In genomic region chr13:59176775-59177174, GRCh38 we compare ENCODE assay signal across 15 cellular contexts.
A peak's percentile ranks its signal among the peaks of the same experiment; 100 is the strongest.
DNase-seq lines count a peak whose midpoint lies in the region; ATAC-seq and TF ChIP-seq lines count a peak whose summit lies in the region.
"Had no signal": no experiment of that assay in that cellular context is flagged by ENCODE, and none has a peak within 500 bp of the region (broad histone marks: within the 10 kb centered on the region; RNA-seq: fewer than 3 reads in every experiment).

No MANE protein-coding gene starts in this region.

- 86% methylated on average over 1 of the region's 3 CpGs; no CpG with 5 or more reads in 1 of the 2 experiments for WGBS in IMR-90 (ENCODE audit: extremely low coverage in 2 of 2, insufficient read length in 1 of 2), 2 experiments

- no peak overlapping the region for H4K8ac ChIP-seq in IMR-90 (ENCODE audit: low read depth in 2 of 2, low read length in 2 of 2)

- H2AK9ac ChIP-seq in IMR-90 (replicated peaks; ENCODE audit: low read depth, low read length, poor library complexity), result no peak overlapping the region

- no peak overlapping the region for H2AK5ac ChIP-seq in IMR-90 (ENCODE audit: low read depth, low read length)

- no peak for TF ChIP-seq RAD21 in IMR-90 (IDR thresholded peaks at IDR 0.05; ENCODE audit: low read length)

- no peak overlapping the region for H2BK20ac ChIP-seq in IMR-90 (ENCODE audit: low read depth, low read length)

- BruUV-seq in IMR-90 (replicated peaks; lab: Mats Ljungman, UMichigan), result no TSS peak

- no peak overlapping the region for H2BK5ac ChIP-seq in IMR-90 (ENCODE audit: low read depth, low read length, poor library complexity, severe bottlenecking)

- DNase-seq in AG08396 (ENCODE audit: low spot score) (peak; percentile 5), IMR-90 (no peak), cardiac fibroblast (ENCODE audit: low read depth in 2 of 2) (no peak), NCI-H187 (lab: John Stamatoyannopoulos, UW) (no peak), NCI-H774 (lab: John Stamatoyannopoulos, UW) (no peak), islet precursor cell (no peak)
- DNase-seq: activated T-cell treated with anti-CD3 and anti-CD28 coated beads, Interleukin-2, amount 50 U/mL, for 48 hours; CD4-positive, alpha-beta memory T cell; GOT3; NCI-H1436 treated with DMSO at 0.1 percent for 48 hours; stimulated activated CD4-positive, alpha-beta T cell treated with anti-CD3 and anti-CD28 coated beads, Interleukin-15, amount 100 ng/mL, for 24 hours had no signal

- no peak overlapping the region for H4K5ac ChIP-seq in IMR-90 (ENCODE audit: low read depth, low read length)

- POLR2A ChIA-PET in IMR-90 (lab: Charles Lee; ENCODE audit: unreplicated experiment), result no interaction called here

- no peaks in the 10 kb centered on the region for H3K27me3 ChIP-seq in IMR-90 (ENCODE audit: control insufficient read depth, insufficient read depth, low read length)

- in situ Hi-C loops in IMR-90 (cut with MboI; ENCODE audit: low sequenced_read_pairs), result no loop called here

- no peak overlapping the region for H3K9ac ChIP-seq in IMR-90 (ENCODE audit: low read depth, low read length)

- no peak overlapping the region for H3K23ac ChIP-seq in IMR-90 (ENCODE audit: low read depth, low read length)

- no peak overlapping the region for H3K4ac ChIP-seq in IMR-90 (ENCODE audit: low read depth, low read length)

- no peak overlapping the region for H3K18ac ChIP-seq in IMR-90 (ENCODE audit: low read depth, low read length)

- H3K9me3 ChIP-seq in IMR-90 (ENCODE audit: control insufficient read depth, insufficient read depth, low read length), result no peaks in the 10 kb centered on the region

- H3K27ac ChIP-seq in IMR-90 (ENCODE audit: insufficient read depth, low read length), result no peak overlapping the region

- H3K4me3 ChIP-seq in IMR-90 (ENCODE audit: insufficient read depth, low read depth, low read length) (no peak overlapping the region), cardiac fibroblast (replicated peaks in 1 of 2; ENCODE audit: low read depth in 2 of 2, low read length in 2 of 2) (no peak overlapping the region)

- H3K9me1 ChIP-seq in IMR-90 (ENCODE audit: insufficient read depth, low read length), result no peaks in the 10 kb centered on the region

- dilution Hi-C loops in IMR-90 (cut with HindIII; ENCODE audit: low sequenced_read_pairs, unreplicated experiment), result no loop called here

- intact Hi-C loops in IMR-90 (cut with micrococcal nuclease), result loop anchor here (10.0 kb wide), 1 partner anchor 112 kb away; no protein-coding TSS in a partner anchor

- no peak overlapping the region for H3K4me2 ChIP-seq in IMR-90 (ENCODE audit: low read depth, low read length)

- no peaks in the 10 kb centered on the region for H3K4me1 ChIP-seq in IMR-90 (ENCODE audit: control insufficient read depth, insufficient read depth, low read length)

- no peak overlapping the region for H3K14ac ChIP-seq in IMR-90 (replicated peaks; ENCODE audit: low read depth, low read length)

- no peak overlapping the region for H2BK15ac ChIP-seq in IMR-90 (ENCODE audit: low read depth, low read length)

- no peaks in the 10 kb centered on the region for H4K20me1 ChIP-seq in IMR-90 (ENCODE audit: insufficient read depth, low read length)

- no peaks in the 10 kb centered on the region for H3K36me3 ChIP-seq in IMR-90 (ENCODE audit: control insufficient read depth, insufficient read depth, low read length)

- H2AFZ ChIP-seq in IMR-90 (replicated peaks; ENCODE audit: low read length, poor library complexity), result no peak overlapping the region

- no peak for TF ChIP-seq POLR2A in IMR-90 (IDR thresholded peaks at IDR 0.05; ENCODE audit: low read depth, low read length)

- CTCF ChIA-PET in IMR-90 (lab: Yijun Ruan, JAX), result no interaction called here

- no peaks in the 10 kb centered on the region for H3K79me1 ChIP-seq in IMR-90 (ENCODE audit: low read depth in 1 of 2, low read length in 2 of 2)

- peak; percentile 51 for TF ChIP-seq CTCF in GM12873 (IDR thresholded peaks at IDR 0.05; ENCODE audit: insufficient read depth, low read depth, low read length, missing control alignments)
- 0 out of 2 replicates have a peak, but pooled peaks have one; percentile 7 for TF ChIP-seq CTCF in IMR-90 (conservative IDR thresholded peaks at IDR 0.05; ENCODE audit: low read depth, low read length)
- TF ChIP-seq CTCF in cardiac fibroblast (IDR thresholded peaks at IDR 0.05; ENCODE audit: low read depth, low read length), result peak; percentile 6

- ATAC-seq in IMR-90 (ENCODE audit: low read depth), result no peak
- no peak for ATAC-seq in GM21528 (IDR thresholded peaks at IDR 0.05; ENCODE audit: low FRiP score, unreplicated experiment)
- ATAC-seq: esophagus mucosa; stimulated activated effector memory CD8-positive, alpha-beta T cell treated with anti-CD3 and anti-CD28 coated beads, Interleukin-12 subunit alpha, Interleukin-12 subunit beta, amount 100 ng/mL, for 72 hours had no signal

- H3K56ac ChIP-seq in IMR-90 (ENCODE audit: extremely low read depth, insufficient read depth, low read length), result no peak overlapping the region

- H4K91ac ChIP-seq in IMR-90 (ENCODE audit: insufficient read depth, low read depth, low read length), result no peak overlapping the region

- no peak overlapping the region for H2BK120ac ChIP-seq in IMR-90 (ENCODE audit: low read depth, low read length)

TF ChIP-seq in IMR-90, 13 proteins besides CTCF, POLR2A, EP300 and RAD21:
- TF ChIP-seq FOS (IDR thresholded peaks at IDR 0.05; ENCODE audit: low read depth, low read length) (no peak), RCOR1 (IDR thresholded peaks at IDR 0.05; ENCODE audit: insufficient replicate concordance, low read length) (no peak), MXI1 (IDR thresholded peaks at IDR 0.05; ENCODE audit: borderline replicate concordance, low read depth, low read length) (no peak), MAFK (IDR thresholded peaks at IDR 0.05; ENCODE audit: low read depth, low read length) (no peak), MAZ (IDR thresholded peaks at IDR 0.05; ENCODE audit: borderline replicate concordance, low read depth, low read length) (no peak)
